10 cellular contexts compared by ENCODE assay signal in the genomic region with DNA sequence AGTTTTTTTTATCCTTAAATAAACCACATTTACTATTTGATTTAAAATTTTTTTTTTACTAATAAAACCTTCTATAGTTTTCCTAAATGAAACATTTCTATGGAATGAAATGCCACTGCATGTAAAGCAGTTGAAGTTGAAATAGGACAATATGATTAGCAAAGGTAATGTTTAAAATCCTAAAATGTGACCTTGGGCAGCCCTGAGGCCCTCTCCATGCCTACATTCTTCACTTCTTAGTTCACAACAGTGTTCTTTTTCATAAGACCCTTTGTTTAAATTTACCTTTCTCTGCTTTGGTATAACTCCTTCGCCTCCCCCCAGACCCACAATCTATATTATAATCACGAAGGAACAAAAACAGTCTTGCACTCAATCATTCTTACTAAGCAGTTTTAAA.
DNase-seq lines count a peak whose midpoint lies in the region; ATAC-seq, FAIRE-seq and TF ChIP-seq lines count a peak whose summit lies in the region.
"Had no signal": no experiment of that assay in that cellular context is flagged by ENCODE, and none has a peak within 500 bp of the region (broad histone marks: within the 10 kb centered on the region; RNA-seq: fewer than 3 reads in every experiment).

No MANE protein-coding gene starts in this region.

- ATAC-seq in activated CD8-positive, alpha-beta T cell treated with anti-CD3 and anti-CD28 coated beads for 36 hours: no peak
- ATAC-seq in HG02798 (IDR thresholded peaks at IDR 0.05; ENCODE audit: poor library complexity, unreplicated experiment): no peak
- ATAC-seq: HCT116 had no signal

- H3K9me3 Mint-ChIP-seq in activated CD8-positive, alpha-beta T cell treated with anti-CD3 and anti-CD28 coated beads for 36 hours: no peaks in the 10 kb centered on the region

- CTCF ChIA-PET in activated CD8-positive, alpha-beta T cell treated with anti-CD3 and anti-CD28 coated beads for 36 hours (lab: Charles Lee): interaction anchor here (0.9 to 9.8 kb wide), 3 partner anchors 8 to 200 kb away, joined by 3 to 149 read pairs (median 3); no protein-coding TSS in a partner anchor

- H3K27ac Mint-ChIP-seq in activated CD8-positive, alpha-beta T cell treated with anti-CD3 and anti-CD28 coated beads for 36 hours: no peak overlapping the region

- H3K36me3 Mint-ChIP-seq in activated CD8-positive, alpha-beta T cell treated with anti-CD3 and anti-CD28 coated beads for 36 hours (ENCODE audit: low read depth): no peaks in the 10 kb centered on the region

- H3K4me3 Mint-ChIP-seq in activated CD8-positive, alpha-beta T cell treated with anti-CD3 and anti-CD28 coated beads for 36 hours: peak overlapping the region; percentile 84

- no peak for DNase-seq in activated CD8-positive, alpha-beta T cell treated with anti-CD3 and anti-CD28 coated beads for 36 hours
- DNase-seq in fibroblast of the aortic adventitia (ENCODE audit: low read depth) (no peak), skeletal muscle cell (ENCODE audit: low read depth) (no peak), H4 (ENCODE audit: low spot score) (no peak), DMS153 treated with DMSO at 0.1 percent for 48 hours (lab: John Stamatoyannopoulos, UW; ENCODE audit: unreplicated experiment) (no peak), EL (no peak)
- DNase-seq: effector CD4-positive, alpha-beta T cell had no signal

- peak; percentile 67 for FAIRE-seq in G401.6 (lab: Jason Lieb, UNC)

- intact Hi-C loops in activated CD8-positive, alpha-beta T cell treated with anti-CD3 and anti-CD28 coated beads for 36 hours (cut with micrococcal nuclease): no loop called here

- TF ChIP-seq CTCF in activated CD8-positive, alpha-beta T cell treated with anti-CD3 and anti-CD28 coated beads for 36 hours (IDR thresholded peaks at IDR 0.05): no peak
- no peak for TF ChIP-seq CTCF in fibroblast of the aortic adventitia (IDR thresholded peaks at IDR 0.05; ENCODE audit: insufficient read depth, low read length)

- POLR2A ChIA-PET in activated CD8-positive, alpha-beta T cell treated with anti-CD3 and anti-CD28 coated beads for 36 hours (lab: Charles Lee): no interaction called here

- H3K4me3 ChIP-seq in fibroblast of the aortic adventitia (ENCODE audit: low read depth, low read length): peak overlapping the region; percentile 78
- H3K4me3 ChIP-seq in skeletal muscle cell (ENCODE audit: low read depth, low read length): peak overlapping the region; percentile 73

- H3K4me1 Mint-ChIP-seq in activated CD8-positive, alpha-beta T cell treated with anti-CD3 and anti-CD28 coated beads for 36 hours (ENCODE audit: low read depth): peaks cover 27% of the 10 kb centered on the region

- no peaks in the 10 kb centered on the region for H3K27me3 Mint-ChIP-seq in activated CD8-positive, alpha-beta T cell treated with anti-CD3 and anti-CD28 coated beads for 36 hours
